ENCODE assay signal across 8 cellular contexts in genomic region chr1:53739109-53739681, GRCh38. TPM values are rescaled to one million over a fixed set of nuclear protein-coding genes. Genes with fewer than 3 reads are reported as not detected.
DNase-seq lines count a peak whose midpoint lies in the region; ATAC-seq and TF ChIP-seq lines count a peak whose summit lies in the region.

TSS of gene GLIS1 (minus strand) at chr1:53739164. CDS start at chr1:53738064, 1,100 bp downstream.

- DNase-seq in AG04449 (ENCODE audit: low read depth, low spot score) = no peak
- DNase-seq in NCI-H2081 (lab: John Stamatoyannopoulos, UW) = peak; percentile 75 to 86
- peak; percentile 93 for DNase-seq in WTC11 (ENCODE audit: low spot score)
- peak; percentile 53 to 90 (median 74) for DNase-seq in dorsolateral prefrontal cortex
- DNase-seq in lower leg skin (ENCODE audit: low spot score in 2 of 2) = peak; percentile 40 to 92
- peak; percentile 51 for DNase-seq in stimulated activated CD4-positive, alpha-beta T cell treated with anti-CD3 and anti-CD28 coated beads, Interleukin-4, amount 100 ng/mL, for 1 hour

- H3K27ac ChIP-seq in dorsolateral prefrontal cortex = peak within 1 kb of the TSS in 7 of 59 donors; percentile 3 to 59 (median 46)

- 0 to 1% methylated on average over 14 to 27 of the region's 73 CpGs for WGBS in lower leg skin, 2 donors

- peaks cover 8% of the 10 kb centered on the region for H3K9me3 Mint-ChIP-seq in WTC11

- no peaks in the 10 kb centered on the region for H3K36me3 Mint-ChIP-seq in WTC11

- TF ChIP-seq POLR2A in lower leg skin (IDR thresholded peaks at IDR 0.05) = no peak

- no peak within 1 kb of the TSS for H3K27ac Mint-ChIP-seq in WTC11

- intact Hi-C loops in dorsolateral prefrontal cortex (cut with DNase I) (no loop called here), lower leg skin (cut with DNase I; ENCODE audit: low total_unique reads) (no loop called here)

- POLR2A ChIA-PET in AG04449 (lab: Yijun Ruan, JAX) (no interaction called here), WTC11 (lab: Charles Lee) (no interaction called here)

- peaks cover 7% of the 10 kb centered on the region for H3K4me1 Mint-ChIP-seq in WTC11

- TF ChIP-seq CTCF in AG04449 (IDR thresholded peaks at IDR 0.05; ENCODE audit: insufficient read depth, low read length, missing control alignments) (no peak), WTC11 (IDR thresholded peaks at IDR 0.05) (no peak), dorsolateral prefrontal cortex (IDR thresholded peaks at IDR 0.05 in 54 of 56, conservative IDR thresholded peaks at IDR 0.05 in 2 of 56; ENCODE audit: low read depth in 1 of 56, partially characterized antibody in 56 of 56) (peak in 1 of 56 donors; percentile 17), lower leg skin (IDR thresholded peaks at IDR 0.05) (no peak)

- ATAC-seq in GM18517 (IDR thresholded peaks at IDR 0.05; ENCODE audit: unreplicated experiment) (peak; percentile 82), HG02981 (IDR thresholded peaks at IDR 0.05; ENCODE audit: unreplicated experiment) (peak; percentile 97), WTC11 (peak; percentile 95)

- H3K4me3 Mint-ChIP-seq in WTC11 = peak within 1 kb of the TSS; percentile 64

- H3K4me3 ChIP-seq in AG04449 (ENCODE audit: low read depth, low read length) (peak within 1 kb of the TSS; percentile 82), dorsolateral prefrontal cortex (peak within 1 kb of the TSS; percentile 50 to 80 (median 70)), lower leg skin (ENCODE audit: low read depth, poor library complexity, severe bottlenecking) (peak within 1 kb of the TSS; percentile 31)

- peaks cover 0 to 29% (median 0%) of the 10 kb centered on the region in 45 donors for H3K27me3 ChIP-seq in dorsolateral prefrontal cortex

- CTCF ChIA-PET in AG04449 (lab: Yijun Ruan, JAX) = interaction anchor here (0.7 to 1.5 kb wide), 3 partner anchors 11 to 249 kb away, joined by 3 read pairs; no protein-coding TSS in a partner anchor
- CTCF ChIA-PET in WTC11 (lab: Charles Lee) = interaction anchor here (0.9 to 1.4 kb wide), 2 partner anchors 14 to 23 kb away, joined by 3 read pairs; no protein-coding TSS in a partner anchor

- H3K27me3 Mint-ChIP-seq in WTC11 (ENCODE audit: low read depth) = peaks cover 90% of the 10 kb centered on the region

TF ChIP-seq in WTC11, 78 proteins besides CTCF, POLR2A, EP300 and RAD21:
- TF ChIP-seq SP1 (CRISPR knock-in tag; conservative IDR thresholded peaks at IDR 0.05) (peak; percentile 95), IRF2 (CRISPR knock-in tag; IDR thresholded peaks at IDR 0.05; ENCODE audit: borderline replicate concordance, low read depth) (no peak), TCF7 (CRISPR knock-in tag; IDR thresholded peaks at IDR 0.05; ENCODE audit: low read depth) (no peak), PRDM15 (CRISPR knock-in tag; IDR thresholded peaks at IDR 0.05) (no peak), E2F4 (CRISPR knock-in tag; IDR thresholded peaks at IDR 0.05; ENCODE audit: borderline replicate concordance, low read depth) (no peak), STAT6 (CRISPR knock-in tag; conservative IDR thresholded peaks at IDR 0.05; ENCODE audit: low read depth) (no peak), ELF4 (CRISPR knock-in tag; IDR thresholded peaks at IDR 0.05; ENCODE audit: low read depth) (no peak), NFYB (CRISPR knock-in tag; conservative IDR thresholded peaks at IDR 0.05; ENCODE audit: low read depth) (peak; percentile 91), AR (CRISPR knock-in tag; IDR thresholded peaks at IDR 0.05) (no peak)
TF ChIP-seq in WTC11: peak in this region for 2.

RNA-seq across cellular contexts. Expression of gene GLIS1, which starts in this region (rescaled TPM):
- 0.18 to 0.24 TPM (median 0.18 TPM) in 3 replicates for total RNA-seq in WTC11 (2021)
- 10 to 100 TPM in 35 of 120 experiments, 1 to 10 TPM in 85; 2.8 to 18.5 (median 9.0) TPM for total RNA-seq in dorsolateral prefrontal cortex
- 1 to 10 TPM in 3 of 4 donors, under 1 TPM in 1; 0.63 to 2.4 (median 1.0) TPM for total RNA-seq in lower leg skin

Comparison
In these comparisons a context has a peak if more than half of its experiments do, and no peak if none do; other contexts are left out.
1. Peak in DNase-seq and ATAC-seq in WTC11; RNA of the gene not detected or under 1 TPM.
2. H3K4me3 ChIP-seq: peak in every context shown above with its lines; median percentile 82 in AG04449; 70 in dorsolateral prefrontal cortex; 31 in lower leg skin.